ENCODE assay signal across 1 cellular context in genomic region chr1:42924249-42925131, GRCh38.
TF ChIP-seq lines count a peak whose summit lies in the region.

No MANE protein-coding gene starts in this region.

TF ChIP-seq in HEK293, 187 proteins besides CTCF, POLR2A, EP300 and RAD21 (continued from another document):
- TF ChIP-seq, protein P1, sequence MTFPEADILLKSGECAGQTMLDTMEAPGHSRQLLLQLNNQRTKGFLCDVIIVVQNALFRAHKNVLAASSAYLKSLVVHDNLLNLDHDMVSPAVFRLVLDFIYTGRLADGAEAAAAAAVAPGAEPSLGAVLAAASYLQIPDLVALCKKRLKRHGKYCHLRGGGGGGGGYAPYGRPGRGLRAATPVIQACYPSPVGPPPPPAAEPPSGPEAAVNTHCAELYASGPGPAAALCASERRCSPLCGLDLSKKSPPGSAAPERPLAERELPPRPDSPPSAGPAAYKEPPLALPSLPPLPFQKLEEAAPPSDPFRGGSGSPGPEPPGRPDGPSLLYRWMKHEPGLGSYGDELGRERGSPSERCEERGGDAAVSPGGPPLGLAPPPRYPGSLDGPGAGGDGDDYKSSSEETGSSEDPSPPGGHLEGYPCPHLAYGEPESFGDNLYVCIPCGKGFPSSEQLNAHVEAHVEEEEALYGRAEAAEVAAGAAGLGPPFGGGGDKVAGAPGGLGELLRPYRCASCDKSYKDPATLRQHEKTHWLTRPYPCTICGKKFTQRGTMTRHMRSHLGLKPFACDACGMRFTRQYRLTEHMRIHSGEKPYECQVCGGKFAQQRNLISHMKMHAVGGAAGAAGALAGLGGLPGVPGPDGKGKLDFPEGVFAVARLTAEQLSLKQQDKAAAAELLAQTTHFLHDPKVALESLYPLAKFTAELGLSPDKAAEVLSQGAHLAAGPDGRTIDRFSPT (tag by site-specific recombination; IDR thresholded peaks at IDR 0.05), result peak; percentile 86
- TF ChIP-seq KLF9 (tag by site-specific recombination; IDR thresholded peaks at IDR 0.05; ENCODE audit: low read depth), result peak; percentile 65
- no peak for TF ChIP-seq GFI1B (tag by site-specific recombination; IDR thresholded peaks at IDR 0.05)
- TF ChIP-seq, protein P2, sequence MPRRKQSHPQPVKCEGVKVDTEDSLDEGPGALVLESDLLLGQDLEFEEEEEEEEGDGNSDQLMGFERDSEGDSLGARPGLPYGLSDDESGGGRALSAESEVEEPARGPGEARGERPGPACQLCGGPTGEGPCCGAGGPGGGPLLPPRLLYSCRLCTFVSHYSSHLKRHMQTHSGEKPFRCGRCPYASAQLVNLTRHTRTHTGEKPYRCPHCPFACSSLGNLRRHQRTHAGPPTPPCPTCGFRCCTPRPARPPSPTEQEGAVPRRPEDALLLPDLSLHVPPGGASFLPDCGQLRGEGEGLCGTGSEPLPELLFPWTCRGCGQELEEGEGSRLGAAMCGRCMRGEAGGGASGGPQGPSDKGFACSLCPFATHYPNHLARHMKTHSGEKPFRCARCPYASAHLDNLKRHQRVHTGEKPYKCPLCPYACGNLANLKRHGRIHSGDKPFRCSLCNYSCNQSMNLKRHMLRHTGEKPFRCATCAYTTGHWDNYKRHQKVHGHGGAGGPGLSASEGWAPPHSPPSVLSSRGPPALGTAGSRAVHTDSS (tag by site-specific recombination; IDR thresholded peaks at IDR 0.05), result no peak
- TF ChIP-seq TRIM28 (IDR thresholded peaks at IDR 0.05; ENCODE audit: borderline replicate concordance, low read length), result no peak
- TF ChIP-seq PRDM2 (tag by site-specific recombination; IDR thresholded peaks at IDR 0.05; ENCODE audit: borderline replicate concordance), result no peak
- no peak for TF ChIP-seq ZNF394 (tag by site-specific recombination; IDR thresholded peaks at IDR 0.05; ENCODE audit: borderline replicate concordance)
- TF ChIP-seq KLF1 (tag by site-specific recombination; IDR thresholded peaks at IDR 0.05), result peak; percentile 77
- TF ChIP-seq KLF17 (tag by site-specific recombination; IDR thresholded peaks at IDR 0.05), result peak; percentile 33; the same call in 1 of the 2 replicates
- TF ChIP-seq ZNF335 (tag by site-specific recombination; conservative IDR thresholded peaks at IDR 0.05), result peak; percentile 97
- peak; percentile 26 for TF ChIP-seq ZNF660 (tag by site-specific recombination; IDR thresholded peaks at IDR 0.05)
- no peak for TF ChIP-seq ZNF391 (tag by site-specific recombination; IDR thresholded peaks at IDR 0.05; ENCODE audit: borderline replicate concordance, low read depth)
- peak; percentile 10; the same call in 1 of the 2 replicates for TF ChIP-seq ZNF518A (tag by site-specific recombination; conservative IDR thresholded peaks at IDR 0.05; ENCODE audit: low read depth)
- no peak for TF ChIP-seq ZNF416 (tag by site-specific recombination; IDR thresholded peaks at IDR 0.05)
- peak; percentile 40; the same call in 1 of the 2 replicates for TF ChIP-seq PRDM10 (tag by site-specific recombination; IDR thresholded peaks at IDR 0.05)
- TF ChIP-seq ZBTB8A (tag by site-specific recombination; IDR thresholded peaks at IDR 0.05), result peak; percentile 91
- peak; percentile 72; the same call in 1 of the 2 replicates for TF ChIP-seq ZNF777 (tag by site-specific recombination; IDR thresholded peaks at IDR 0.05; ENCODE audit: borderline replicate concordance)
- TF ChIP-seq, protein P3, sequence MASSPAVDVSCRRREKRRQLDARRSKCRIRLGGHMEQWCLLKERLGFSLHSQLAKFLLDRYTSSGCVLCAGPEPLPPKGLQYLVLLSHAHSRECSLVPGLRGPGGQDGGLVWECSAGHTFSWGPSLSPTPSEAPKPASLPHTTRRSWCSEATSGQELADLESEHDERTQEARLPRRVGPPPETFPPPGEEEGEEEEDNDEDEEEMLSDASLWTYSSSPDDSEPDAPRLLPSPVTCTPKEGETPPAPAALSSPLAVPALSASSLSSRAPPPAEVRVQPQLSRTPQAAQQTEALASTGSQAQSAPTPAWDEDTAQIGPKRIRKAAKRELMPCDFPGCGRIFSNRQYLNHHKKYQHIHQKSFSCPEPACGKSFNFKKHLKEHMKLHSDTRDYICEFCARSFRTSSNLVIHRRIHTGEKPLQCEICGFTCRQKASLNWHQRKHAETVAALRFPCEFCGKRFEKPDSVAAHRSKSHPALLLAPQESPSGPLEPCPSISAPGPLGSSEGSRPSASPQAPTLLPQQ (tag by site-specific recombination; IDR thresholded peaks at IDR 0.05), result peak; percentile 67
- TF ChIP-seq ZFP37 (tag by site-specific recombination; IDR thresholded peaks at IDR 0.05), result peak; percentile 63; the same call in 1 of the 2 replicates
- TF ChIP-seq OVOL3 (tag by site-specific recombination; IDR thresholded peaks at IDR 0.05), result 0 out of 2 replicates have a peak, but pooled peaks have one; percentile 10
- TF ChIP-seq ZNF174 (tag by site-specific recombination; IDR thresholded peaks at IDR 0.05), result no peak
- peak; percentile 48 for TF ChIP-seq ZNF76 (tag by site-specific recombination; IDR thresholded peaks at IDR 0.05; ENCODE audit: borderline replicate concordance, low read depth)
- TF ChIP-seq ZBTB20 (tag by site-specific recombination; IDR thresholded peaks at IDR 0.05), result peak; percentile 57; the same call in 1 of the 2 replicates
- no peak for TF ChIP-seq ZNF37A (tag by site-specific recombination; IDR thresholded peaks at IDR 0.05)
- TF ChIP-seq ZNF366 (tag by site-specific recombination; conservative IDR thresholded peaks at IDR 0.05), result no peak
- TF ChIP-seq ZNF221 (tag by site-specific recombination; IDR thresholded peaks at IDR 0.05; ENCODE audit: borderline replicate concordance), result no peak
- TF ChIP-seq YY2 (tag by site-specific recombination; IDR thresholded peaks at IDR 0.05), result peak; percentile 79
- peak; percentile 94 for TF ChIP-seq SP2 (tag by site-specific recombination; IDR thresholded peaks at IDR 0.05)
